Comparison of ENCODE assay signal across 13 cellular contexts in the genomic region with DNA sequence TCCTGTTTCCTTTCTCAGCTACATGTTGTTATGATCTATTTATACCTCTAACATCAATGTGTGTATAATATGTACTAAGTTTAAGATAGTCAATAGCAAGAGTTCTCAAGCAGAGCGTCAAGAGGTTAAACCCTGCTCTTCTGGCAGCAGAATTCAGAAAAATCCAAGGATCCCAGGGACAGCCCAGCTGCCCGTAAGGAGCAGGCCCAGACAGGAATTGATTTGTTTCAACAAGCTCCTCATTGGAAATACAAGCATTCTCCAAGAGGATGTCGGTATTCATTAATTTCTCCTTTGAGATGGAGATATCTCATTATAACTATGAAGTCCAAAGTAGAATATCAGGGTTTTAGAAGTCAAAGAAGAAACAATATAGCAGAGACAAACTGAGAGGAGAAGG. TPM values are rescaled to one million over a fixed set of nuclear protein-coding genes. Genes with fewer than 3 reads are reported as not detected.
"Had no signal": no experiment of that assay in that cellular context is flagged by ENCODE, and none has a peak within 500 bp of the region (broad histone marks: within the 10 kb centered on the region; RNA-seq: fewer than 3 reads in every experiment).

No MANE protein-coding gene starts in this region.

- H3K4me1 ChIP-seq: ascending aorta, thyroid gland had no signal

- DNase-seq: activated CD4-positive, alpha-beta T cell treated with anti-CD3 and anti-CD28 coated beads, Interleukin-2, amount 10 ng/mL, durations not matched to agents 24 days and 14 days; activated CD8-positive, alpha-beta memory T cell treated with anti-CD3 and anti-CD28 coated beads for 24 hours; activated naive CD4-positive, alpha-beta T cell treated with Interleukin-2 at 50 U/mL for 16 hours; activated naive CD8-positive, alpha-beta T cell treated with anti-CD3 and anti-CD28 coated beads, Interleukin-2, amount 50 U/mL, for 24 hours; caudate nucleus; effector CD8-positive, alpha-beta T cell; nephron progenitor cell; ovary; thyroid gland had no signal

- ATAC-seq: activated naive CD8-positive, alpha-beta T cell treated with anti-CD3 and anti-CD28 coated beads, Interleukin-2, amount 50 U/mL, for 24 hours had no signal

- H3K9me3 ChIP-seq: ascending aorta, ovary, thyroid gland had no signal

- H3K27ac Mint-ChIP-seq: activated CD4-positive, alpha-beta T cell treated with anti-CD3 and anti-CD28 coated beads, Interleukin-2, amount 10 ng/mL, durations not matched to agents 24 days and 14 days; activated naive CD8-positive, alpha-beta T cell treated with anti-CD3 and anti-CD28 coated beads, Interleukin-2, amount 50 U/mL, for 24 hours; memory B cell; nephron progenitor cell had no signal

- H3K36me3 ChIP-seq: ascending aorta, ovary, thyroid gland had no signal

- H3K36me3 Mint-ChIP-seq: memory B cell had no signal

- H3K27me3 ChIP-seq: ascending aorta, ovary, thyroid gland had no signal

- H3K4me3 Mint-ChIP-seq: activated CD4-positive, alpha-beta T cell treated with anti-CD3 and anti-CD28 coated beads, Interleukin-2, amount 10 ng/mL, durations not matched to agents 24 days and 14 days; activated naive CD8-positive, alpha-beta T cell treated with anti-CD3 and anti-CD28 coated beads, Interleukin-2, amount 50 U/mL, for 24 hours; memory B cell; nephron progenitor cell had no signal

- H3K4me1 Mint-ChIP-seq: activated CD4-positive, alpha-beta T cell treated with anti-CD3 and anti-CD28 coated beads, Interleukin-2, amount 10 ng/mL, durations not matched to agents 24 days and 14 days; activated naive CD8-positive, alpha-beta T cell treated with anti-CD3 and anti-CD28 coated beads, Interleukin-2, amount 50 U/mL, for 24 hours; memory B cell had no signal

- H3K27ac ChIP-seq: ascending aorta, coronary artery, ovary, thyroid gland, VCaP had no signal

- H3K9me3 Mint-ChIP-seq: activated CD4-positive, alpha-beta T cell treated with anti-CD3 and anti-CD28 coated beads, Interleukin-2, amount 10 ng/mL, durations not matched to agents 24 days and 14 days; activated naive CD8-positive, alpha-beta T cell treated with anti-CD3 and anti-CD28 coated beads, Interleukin-2, amount 50 U/mL, for 24 hours; memory B cell; nephron progenitor cell had no signal

- H3K4me3 ChIP-seq: ascending aorta, coronary artery, ovary, thyroid gland had no signal

RNA-seq across cellular contexts. Expression of a gene that starts 14.9 kb away (rescaled TPM):
- total RNA-seq: activated CD4-positive, alpha-beta T cell treated with anti-CD3 and anti-CD28 coated beads, Interleukin-2, amount 10 ng/mL, durations not matched to agents 24 days and 14 days had no signal
